ENCODE assay signal across 8 cellular contexts in the genomic region with DNA sequence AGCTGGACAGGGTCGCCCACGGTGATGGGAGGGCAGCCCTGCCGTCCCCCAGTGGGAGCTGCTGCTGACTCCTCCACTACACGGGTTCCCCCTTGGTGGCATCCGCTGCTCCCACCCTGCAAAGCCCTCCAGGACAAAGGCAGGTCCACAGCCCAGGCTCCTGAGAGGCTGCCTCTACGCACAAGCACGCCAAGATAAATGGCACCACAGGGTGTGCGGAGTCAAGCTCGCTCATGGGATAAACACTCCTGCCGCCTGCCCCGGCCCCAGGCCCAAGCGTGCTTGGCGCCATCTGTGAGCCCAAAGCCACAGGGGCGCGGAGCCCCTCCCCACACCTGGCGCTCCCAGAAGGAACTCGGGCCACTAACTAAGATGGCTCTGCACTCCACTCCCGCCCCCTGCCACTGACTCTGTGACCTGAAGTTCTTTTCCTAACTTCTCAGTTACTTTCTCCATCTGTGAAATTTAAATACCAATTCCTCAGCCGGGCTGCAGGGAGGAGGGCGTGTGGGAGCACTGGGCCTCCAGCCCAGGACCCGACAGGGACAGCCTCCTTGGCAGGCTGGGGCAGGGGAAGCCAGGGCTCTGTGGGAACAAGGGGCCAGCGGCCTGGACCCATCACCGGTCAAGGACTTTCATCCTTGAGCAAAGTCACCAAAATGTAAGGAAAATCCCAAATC. TPM values are rescaled to one million over a fixed set of nuclear protein-coding genes. Genes with fewer than 3 reads are reported as not detected.
DNase-seq lines count a peak whose midpoint lies in the region; ATAC-seq and TF ChIP-seq lines count a peak whose summit lies in the region.

No MANE protein-coding gene starts in this region.

- H3K36me3 Mint-ChIP-seq in T-helper 17 cell (ENCODE audit: low read depth): peaks cover 3% of the 10 kb centered on the region

- no peak for TF ChIP-seq CTCF in BE2C (IDR thresholded peaks at IDR 0.05; ENCODE audit: low read depth, low read length)

- peak overlapping the region; percentile 98 for H3K27ac Mint-ChIP-seq in T-helper 17 cell

- no peak for ATAC-seq in T-helper 17 cell
- ATAC-seq in Right ventricle myocardium superior (ENCODE audit: poor library complexity): peak; percentile 51
- peak; percentile 63 for ATAC-seq in sciatic nerve
- ATAC-seq in GM18505 (IDR thresholded peaks at IDR 0.05; ENCODE audit: unreplicated experiment): no peak

- peak overlapping the region; percentile 84 for H3K4me3 Mint-ChIP-seq in T-helper 17 cell

- H3K27me3 ChIP-seq in BE2C: no peaks in the 10 kb centered on the region

- DNase-seq in GM03348 (ENCODE audit: low spot score) (peak; percentile 67), T-helper 17 cell (no peak), Right ventricle myocardium superior (peak; percentile 67), sciatic nerve (ENCODE audit: low spot score) (no peak), NCI-H2171 (lab: John Stamatoyannopoulos, UW) (no peak), foreskin melanocyte (no peak), BE2C (no peak)

- H3K4me3 ChIP-seq in BE2C (ENCODE audit: low read depth, low read length): no peak overlapping the region

- H3K4me1 ChIP-seq in BE2C: no peaks in the 10 kb centered on the region

- H3K36me3 ChIP-seq in BE2C: no peaks in the 10 kb centered on the region

- no peak for TF ChIP-seq POLR2A in GM18505 (IDR thresholded peaks at IDR 0.05; ENCODE audit: borderline replicate concordance, extremely low read depth, insufficient read depth, insufficient read length)

- intact Hi-C loops in Right ventricle myocardium superior (cut with DNase I) (no loop called here), sciatic nerve (cut with DNase I) (no loop called here)

- peaks cover 69% of the 10 kb centered on the region for H3K4me1 Mint-ChIP-seq in T-helper 17 cell

- H3K9me3 ChIP-seq in T-helper 17 cell (ENCODE audit: control insufficient read depth, low read length, poor library complexity, severe bottlenecking) (no peaks in the 10 kb centered on the region), BE2C (no peaks in the 10 kb centered on the region)

- H3K27me3 Mint-ChIP-seq in T-helper 17 cell: no peaks in the 10 kb centered on the region

RNA-seq across cellular contexts. Expression of gene EHD1, which starts 14.9 kb away (rescaled TPM):
- 100 to 1,000 TPM; 184 to 212 TPM for total RNA-seq in T-helper 17 cell
- 47.4 TPM for total RNA-seq in Right ventricle myocardium superior
- 64.5 TPM for total RNA-seq in sciatic nerve
- polyA plus RNA-seq in BE2C (2012; ENCODE audit: insufficient read depth, insufficient read length, low read depth): 73.8 TPM

RNA-seq across cellular contexts. Expression of gene CDC42BPG, which starts 19.1 kb away (rescaled TPM):
- 1 to 10 TPM; 4.0 to 7.7 TPM for total RNA-seq in T-helper 17 cell
- 0.35 TPM for total RNA-seq in Right ventricle myocardium superior
- total RNA-seq in sciatic nerve: 0.58 TPM
- 0.39 TPM for polyA plus RNA-seq in BE2C (2012; ENCODE audit: insufficient read depth, insufficient read length, low read depth)

RNA-seq across cellular contexts. Expression of gene MEN1, which starts 53.2 kb away (rescaled TPM):
- 10 to 100 TPM; 25.8 to 27.0 TPM for total RNA-seq in T-helper 17 cell
- total RNA-seq in Right ventricle myocardium superior: 8.6 TPM
- 17.7 TPM for total RNA-seq in sciatic nerve
- 45.7 TPM for polyA plus RNA-seq in BE2C (2012; ENCODE audit: insufficient read depth, insufficient read length, low read depth)

RNA-seq across cellular contexts. Expression of gene ATG2A, which starts 53.5 kb away (rescaled TPM):
- total RNA-seq in T-helper 17 cell: 100 to 1,000 TPM; 161 to 226 TPM
- 11.5 TPM for total RNA-seq in Right ventricle myocardium superior
- 28.0 TPM for total RNA-seq in sciatic nerve
- 19.9 TPM for polyA plus RNA-seq in BE2C (2012; ENCODE audit: insufficient read depth, insufficient read length, low read depth)

Comparison
In these comparisons a context has a peak if more than half of its experiments do, and no peak if none do; other contexts are left out.
1. DNase-seq: peak in GM03348 (single experiment) and Right ventricle myocardium superior (single experiment); none in T-helper 17 cell (0 of 3), sciatic nerve (single experiment), NCI-H2171 (single experiment), foreskin melanocyte (single experiment) and BE2C (single experiment).
2. ATAC-seq: peak in Right ventricle myocardium superior (single experiment) and sciatic nerve (single experiment); none in T-helper 17 cell (single experiment) and GM18505 (single experiment).